Comparison of ENCODE assay signal across 1 cellular context in the genomic region with DNA sequence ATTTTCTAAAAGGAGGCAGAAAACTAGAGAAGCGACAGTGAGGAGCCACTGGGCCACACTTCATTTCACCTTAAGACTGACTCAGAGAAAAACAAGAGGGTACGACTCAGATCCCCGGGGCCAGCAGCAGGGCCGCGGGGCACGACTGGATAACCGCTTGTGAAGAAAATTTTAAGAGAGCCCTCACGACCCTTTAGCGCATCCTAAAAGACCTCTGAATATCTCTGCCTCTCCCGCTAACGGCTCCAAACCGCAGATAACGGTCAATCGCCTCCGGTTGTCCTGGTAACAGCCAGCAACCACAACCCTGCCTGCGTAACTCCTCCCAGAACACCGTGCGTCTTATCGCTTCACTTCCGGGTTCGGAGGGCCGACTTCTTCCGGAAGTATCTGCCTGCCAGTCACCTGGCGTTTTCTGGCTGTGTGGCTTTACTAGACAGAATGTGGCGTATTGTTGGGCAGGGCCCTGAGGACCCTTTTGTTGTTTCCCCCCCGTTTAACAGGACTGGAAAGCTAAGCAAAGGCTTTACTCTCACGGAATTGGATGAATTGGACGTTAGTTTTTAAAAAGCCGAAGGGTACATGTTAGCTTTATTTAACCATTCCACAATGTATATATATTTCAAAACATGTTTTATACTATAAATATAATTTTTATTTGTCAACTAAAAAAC.
TF ChIP-seq lines count a peak whose summit lies in the region.

No MANE protein-coding gene starts in this region.

TF ChIP-seq in HepG2, 621 proteins besides CTCF, POLR2A, EP300 and RAD21 (continued from another document and continues in another):
- TF ChIP-seq, protein P1, sequence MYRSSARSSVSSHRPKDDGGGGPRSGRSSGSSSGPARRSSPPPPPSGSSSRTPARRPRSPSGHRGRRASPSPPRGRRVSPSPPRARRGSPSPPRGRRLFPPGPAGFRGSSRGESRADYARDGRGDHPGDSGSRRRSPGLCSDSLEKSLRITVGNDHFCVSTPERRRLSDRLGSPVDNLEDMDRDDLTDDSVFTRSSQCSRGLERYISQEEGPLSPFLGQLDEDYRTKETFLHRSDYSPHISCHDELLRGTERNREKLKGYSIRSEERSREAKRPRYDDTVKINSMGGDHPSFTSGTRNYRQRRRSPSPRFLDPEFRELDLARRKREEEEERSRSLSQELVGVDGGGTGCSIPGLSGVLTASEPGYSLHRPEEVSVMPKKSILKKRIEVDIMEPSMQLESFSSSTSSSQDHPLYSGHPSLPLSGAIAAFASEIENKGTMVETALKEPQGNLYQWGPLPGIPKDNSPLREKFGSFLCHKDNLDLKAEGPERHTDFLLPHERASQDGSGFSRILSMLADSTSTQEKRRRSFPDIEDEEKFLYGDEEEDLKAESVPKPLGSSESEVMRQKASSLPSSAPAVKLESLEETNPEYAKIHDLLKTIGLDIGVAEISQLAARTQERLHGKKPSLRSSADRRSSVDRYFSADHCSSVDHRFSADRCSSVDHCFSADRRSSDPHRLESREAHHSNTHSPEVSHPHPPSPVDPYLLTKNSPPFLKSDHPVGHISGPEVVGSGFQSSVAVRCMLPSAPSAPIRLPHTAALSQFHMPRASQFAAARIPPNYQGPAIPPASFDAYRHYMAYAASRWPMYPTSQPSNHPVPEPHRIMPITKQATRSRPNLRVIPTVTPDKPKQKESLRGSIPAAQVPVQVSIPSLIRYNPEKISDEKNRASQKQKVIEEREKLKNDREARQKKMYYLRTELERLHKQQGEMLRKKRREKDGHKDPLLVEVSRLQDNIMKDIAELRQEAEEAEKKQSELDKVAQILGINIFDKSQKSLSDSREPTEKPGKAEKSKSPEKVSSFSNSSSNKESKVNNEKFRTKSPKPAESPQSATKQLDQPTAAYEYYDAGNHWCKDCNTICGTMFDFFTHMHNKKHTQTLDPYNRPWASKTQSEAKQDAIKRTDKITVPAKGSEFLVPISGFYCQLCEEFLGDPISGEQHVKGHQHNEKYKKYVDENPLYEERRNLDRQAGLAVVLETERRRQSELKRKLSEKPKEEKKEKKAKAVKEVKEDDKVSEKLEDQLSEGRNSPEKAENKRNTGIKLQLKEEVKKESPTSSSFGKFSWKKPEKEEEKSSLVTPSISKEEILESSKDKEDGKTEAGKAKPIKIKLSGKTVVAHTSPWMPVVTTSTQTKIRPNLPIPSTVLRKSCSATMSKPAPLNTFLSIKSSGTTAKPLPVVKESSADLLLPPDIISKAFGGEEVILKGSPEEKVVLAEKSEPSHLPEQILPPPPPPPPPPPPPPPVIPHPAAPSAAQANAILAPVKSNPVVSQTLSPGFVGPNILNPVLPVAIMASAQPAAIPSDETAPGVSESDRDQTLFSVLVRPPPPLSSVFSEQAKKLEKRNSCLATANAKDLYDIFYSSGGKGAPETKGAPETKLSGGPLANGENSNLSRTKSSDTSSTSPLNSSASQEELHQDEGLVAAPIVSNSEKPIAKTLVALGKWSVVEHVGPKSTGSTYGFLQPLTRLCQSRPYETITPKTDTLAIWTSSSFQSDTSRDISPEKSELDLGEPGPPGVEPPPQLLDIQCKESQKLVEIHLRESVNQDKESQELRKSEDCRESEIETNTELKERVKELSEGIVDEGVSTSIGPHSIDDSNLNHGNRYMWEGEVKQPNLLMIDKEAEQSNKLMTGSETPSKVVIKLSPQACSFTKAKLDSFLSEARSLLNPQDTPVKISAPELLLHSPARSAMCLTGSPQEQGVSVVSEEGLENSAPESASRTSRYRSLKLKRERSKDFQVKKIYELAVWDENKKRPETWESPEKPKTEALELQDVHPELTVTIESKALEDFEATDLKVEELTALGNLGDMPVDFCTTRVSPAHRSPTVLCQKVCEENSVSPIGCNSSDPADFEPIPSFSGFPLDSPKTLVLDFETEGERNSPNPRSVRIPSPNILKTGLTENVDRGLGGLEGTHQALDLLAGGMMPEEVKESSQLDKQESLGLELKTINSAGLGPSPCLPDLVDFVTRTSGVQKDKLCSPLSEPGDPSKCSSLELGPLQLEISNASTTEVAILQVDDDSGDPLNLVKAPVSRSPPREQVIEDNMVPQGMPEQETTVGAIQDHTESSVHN (CRISPR knock-in tag; IDR thresholded peaks at IDR 0.05) = no peak
- no peak; a peak in 1 of 4 replicates for TF ChIP-seq KLF16 (CRISPR knock-in tag; IDR thresholded peaks at IDR 0.05)
- no peak for TF ChIP-seq ZNF589 (CRISPR knock-in tag; conservative IDR thresholded peaks at IDR 0.05)
- TF ChIP-seq, protein P2, sequence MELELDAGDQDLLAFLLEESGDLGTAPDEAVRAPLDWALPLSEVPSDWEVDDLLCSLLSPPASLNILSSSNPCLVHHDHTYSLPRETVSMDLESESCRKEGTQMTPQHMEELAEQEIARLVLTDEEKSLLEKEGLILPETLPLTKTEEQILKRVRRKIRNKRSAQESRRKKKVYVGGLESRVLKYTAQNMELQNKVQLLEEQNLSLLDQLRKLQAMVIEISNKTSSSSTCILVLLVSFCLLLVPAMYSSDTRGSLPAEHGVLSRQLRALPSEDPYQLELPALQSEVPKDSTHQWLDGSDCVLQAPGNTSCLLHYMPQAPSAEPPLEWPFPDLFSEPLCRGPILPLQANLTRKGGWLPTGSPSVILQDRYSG (CRISPR knock-in tag; IDR thresholded peaks at IDR 0.05) = no peak
- TF ChIP-seq TBP (CRISPR knock-in tag; IDR thresholded peaks at IDR 0.05) = no peak
- TF ChIP-seq, protein P3, sequence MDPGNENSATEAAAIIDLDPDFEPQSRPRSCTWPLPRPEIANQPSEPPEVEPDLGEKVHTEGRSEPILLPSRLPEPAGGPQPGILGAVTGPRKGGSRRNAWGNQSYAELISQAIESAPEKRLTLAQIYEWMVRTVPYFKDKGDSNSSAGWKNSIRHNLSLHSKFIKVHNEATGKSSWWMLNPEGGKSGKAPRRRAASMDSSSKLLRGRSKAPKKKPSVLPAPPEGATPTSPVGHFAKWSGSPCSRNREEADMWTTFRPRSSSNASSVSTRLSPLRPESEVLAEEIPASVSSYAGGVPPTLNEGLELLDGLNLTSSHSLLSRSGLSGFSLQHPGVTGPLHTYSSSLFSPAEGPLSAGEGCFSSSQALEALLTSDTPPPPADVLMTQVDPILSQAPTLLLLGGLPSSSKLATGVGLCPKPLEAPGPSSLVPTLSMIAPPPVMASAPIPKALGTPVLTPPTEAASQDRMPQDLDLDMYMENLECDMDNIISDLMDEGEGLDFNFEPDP (CRISPR knock-in tag; conservative IDR thresholded peaks at IDR 0.05) = no peak
- TF ChIP-seq PITX1 (CRISPR knock-in tag; IDR thresholded peaks at IDR 0.05) = peak; percentile 27; the same call in 1 of the 2 replicates
- TF ChIP-seq ZNF136 (CRISPR knock-in tag; IDR thresholded peaks at IDR 0.05; ENCODE audit: low read depth) = no peak
- TF ChIP-seq, protein P4, sequence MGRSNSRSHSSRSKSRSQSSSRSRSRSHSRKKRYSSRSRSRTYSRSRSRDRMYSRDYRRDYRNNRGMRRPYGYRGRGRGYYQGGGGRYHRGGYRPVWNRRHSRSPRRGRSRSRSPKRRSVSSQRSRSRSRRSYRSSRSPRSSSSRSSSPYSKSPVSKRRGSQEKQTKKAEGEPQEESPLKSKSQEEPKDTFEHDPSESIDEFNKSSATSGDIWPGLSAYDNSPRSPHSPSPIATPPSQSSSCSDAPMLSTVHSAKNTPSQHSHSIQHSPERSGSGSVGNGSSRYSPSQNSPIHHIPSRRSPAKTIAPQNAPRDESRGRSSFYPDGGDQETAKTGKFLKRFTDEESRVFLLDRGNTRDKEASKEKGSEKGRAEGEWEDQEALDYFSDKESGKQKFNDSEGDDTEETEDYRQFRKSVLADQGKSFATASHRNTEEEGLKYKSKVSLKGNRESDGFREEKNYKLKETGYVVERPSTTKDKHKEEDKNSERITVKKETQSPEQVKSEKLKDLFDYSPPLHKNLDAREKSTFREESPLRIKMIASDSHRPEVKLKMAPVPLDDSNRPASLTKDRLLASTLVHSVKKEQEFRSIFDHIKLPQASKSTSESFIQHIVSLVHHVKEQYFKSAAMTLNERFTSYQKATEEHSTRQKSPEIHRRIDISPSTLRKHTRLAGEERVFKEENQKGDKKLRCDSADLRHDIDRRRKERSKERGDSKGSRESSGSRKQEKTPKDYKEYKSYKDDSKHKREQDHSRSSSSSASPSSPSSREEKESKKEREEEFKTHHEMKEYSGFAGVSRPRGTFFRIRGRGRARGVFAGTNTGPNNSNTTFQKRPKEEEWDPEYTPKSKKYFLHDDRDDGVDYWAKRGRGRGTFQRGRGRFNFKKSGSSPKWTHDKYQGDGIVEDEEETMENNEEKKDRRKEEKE (IDR thresholded peaks at IDR 0.05) = no peak
- 0 out of 2 replicates have a peak, but pooled peaks have one; percentile 45 for TF ChIP-seq RBFOX2 (IDR thresholded peaks at IDR 0.05; ENCODE audit: low read depth, low read length)
- no peak for TF ChIP-seq JUNB (CRISPR knock-in tag; IDR thresholded peaks at IDR 0.05; ENCODE audit: borderline replicate concordance)
- TF ChIP-seq ZNF326 (CRISPR knock-in tag; IDR thresholded peaks at IDR 0.05; ENCODE audit: borderline replicate concordance) = no peak
- peak; percentile 78; the same call in 1 of the 2 replicates for TF ChIP-seq RFX5 (IDR thresholded peaks at IDR 0.05; ENCODE audit: low read depth, low read length)
- no peak for TF ChIP-seq ZNF207 (IDR thresholded peaks at IDR 0.05; ENCODE audit: borderline replicate concordance)
- TF ChIP-seq, protein P5, sequence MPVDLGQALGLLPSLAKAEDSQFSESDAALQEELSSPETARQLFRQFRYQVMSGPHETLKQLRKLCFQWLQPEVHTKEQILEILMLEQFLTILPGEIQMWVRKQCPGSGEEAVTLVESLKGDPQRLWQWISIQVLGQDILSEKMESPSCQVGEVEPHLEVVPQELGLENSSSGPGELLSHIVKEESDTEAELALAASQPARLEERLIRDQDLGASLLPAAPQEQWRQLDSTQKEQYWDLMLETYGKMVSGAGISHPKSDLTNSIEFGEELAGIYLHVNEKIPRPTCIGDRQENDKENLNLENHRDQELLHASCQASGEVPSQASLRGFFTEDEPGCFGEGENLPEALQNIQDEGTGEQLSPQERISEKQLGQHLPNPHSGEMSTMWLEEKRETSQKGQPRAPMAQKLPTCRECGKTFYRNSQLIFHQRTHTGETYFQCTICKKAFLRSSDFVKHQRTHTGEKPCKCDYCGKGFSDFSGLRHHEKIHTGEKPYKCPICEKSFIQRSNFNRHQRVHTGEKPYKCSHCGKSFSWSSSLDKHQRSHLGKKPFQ (CRISPR knock-in tag; IDR thresholded peaks at IDR 0.05; ENCODE audit: insufficient replicate concordance) = no peak
- no peak for TF ChIP-seq ZNF782 (CRISPR knock-in tag; IDR thresholded peaks at IDR 0.05; ENCODE audit: borderline replicate concordance)
- TF ChIP-seq, protein P6, sequence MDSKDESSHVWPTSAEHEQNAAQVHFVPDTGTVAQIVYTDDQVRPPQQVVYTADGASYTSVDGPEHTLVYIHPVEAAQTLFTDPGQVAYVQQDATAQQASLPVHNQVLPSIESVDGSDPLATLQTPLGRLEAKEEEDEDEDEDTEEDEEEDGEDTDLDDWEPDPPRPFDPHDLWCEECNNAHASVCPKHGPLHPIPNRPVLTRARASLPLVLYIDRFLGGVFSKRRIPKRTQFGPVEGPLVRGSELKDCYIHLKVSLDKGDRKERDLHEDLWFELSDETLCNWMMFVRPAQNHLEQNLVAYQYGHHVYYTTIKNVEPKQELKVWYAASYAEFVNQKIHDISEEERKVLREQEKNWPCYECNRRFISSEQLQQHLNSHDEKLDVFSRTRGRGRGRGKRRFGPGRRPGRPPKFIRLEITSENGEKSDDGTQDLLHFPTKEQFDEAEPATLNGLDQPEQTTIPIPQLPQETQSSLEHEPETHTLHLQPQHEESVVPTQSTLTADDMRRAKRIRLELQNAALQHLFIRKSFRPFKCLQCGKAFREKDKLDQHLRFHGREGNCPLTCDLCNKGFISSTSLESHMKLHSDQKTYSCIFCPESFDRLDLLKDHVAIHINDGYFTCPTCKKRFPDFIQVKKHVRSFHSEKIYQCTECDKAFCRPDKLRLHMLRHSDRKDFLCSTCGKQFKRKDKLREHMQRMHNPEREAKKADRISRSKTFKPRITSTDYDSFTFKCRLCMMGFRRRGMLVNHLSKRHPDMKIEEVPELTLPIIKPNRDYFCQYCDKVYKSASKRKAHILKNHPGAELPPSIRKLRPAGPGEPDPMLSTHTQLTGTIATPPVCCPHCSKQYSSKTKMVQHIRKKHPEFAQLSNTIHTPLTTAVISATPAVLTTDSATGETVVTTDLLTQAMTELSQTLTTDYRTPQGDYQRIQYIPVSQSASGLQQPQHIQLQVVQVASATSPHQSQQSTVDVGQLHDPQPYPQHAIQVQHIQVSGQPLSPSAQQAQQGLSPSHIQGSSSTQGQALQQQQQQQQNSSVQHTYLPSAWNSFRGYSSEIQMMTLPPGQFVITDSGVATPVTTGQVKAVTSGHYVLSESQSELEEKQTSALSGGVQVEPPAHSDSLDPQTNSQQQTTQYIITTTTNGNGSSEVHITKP (CRISPR knock-in tag; IDR thresholded peaks at IDR 0.05; ENCODE audit: low read depth) = no peak
- no peak for TF ChIP-seq ZNF572 (CRISPR knock-in tag; IDR thresholded peaks at IDR 0.05)
- TF ChIP-seq ZNF34 (CRISPR knock-in tag; IDR thresholded peaks at IDR 0.05; ENCODE audit: borderline replicate concordance) = no peak
- TF ChIP-seq, protein P7, sequence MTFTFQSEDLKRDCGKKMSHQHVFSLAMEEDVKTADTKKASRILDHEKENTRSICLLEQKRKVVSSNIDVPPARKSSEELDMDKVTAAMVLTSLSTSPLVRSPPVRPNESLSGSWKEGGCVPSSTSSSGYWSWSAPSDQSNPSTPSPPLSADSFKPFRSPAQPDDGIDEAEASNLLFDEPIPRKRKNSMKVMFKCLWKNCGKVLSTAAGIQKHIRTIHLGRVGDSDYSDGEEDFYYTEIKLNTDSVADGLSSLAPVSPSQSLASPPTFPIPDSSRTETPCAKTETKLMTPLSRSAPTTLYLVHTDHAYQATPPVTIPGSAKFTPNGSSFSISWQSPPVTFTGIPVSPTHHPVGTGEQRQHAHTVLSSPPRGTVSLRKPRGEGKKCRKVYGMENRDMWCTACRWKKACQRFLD (CRISPR knock-in tag; IDR thresholded peaks at IDR 0.05; ENCODE audit: borderline replicate concordance) = no peak
- TF ChIP-seq ZNF205 (CRISPR knock-in tag; IDR thresholded peaks at IDR 0.05) = peak; percentile 56; the same call in 1 of the 2 replicates
- peak; percentile 40 for TF ChIP-seq FOSL2 (CRISPR knock-in tag; IDR thresholded peaks at IDR 0.05)
- no peak for TF ChIP-seq ZIK1 (CRISPR knock-in tag; IDR thresholded peaks at IDR 0.05; ENCODE audit: borderline replicate concordance, low read depth)
- no peak for TF ChIP-seq KAT7 (CRISPR knock-in tag; IDR thresholded peaks at IDR 0.05; ENCODE audit: borderline replicate concordance)
- no peak for TF ChIP-seq GLI4 (CRISPR knock-in tag; IDR thresholded peaks at IDR 0.05; ENCODE audit: borderline replicate concordance)
- TF ChIP-seq MTF1 (CRISPR knock-in tag; IDR thresholded peaks at IDR 0.05) = no peak
- TF ChIP-seq ZNF543 (CRISPR knock-in tag; IDR thresholded peaks at IDR 0.05) = no peak
